ENCODE assay signal across 16 cellular contexts in genomic region chr3:550481-550880, GRCh38.
DNase-seq lines count a peak whose midpoint lies in the region; ATAC-seq, FAIRE-seq and TF ChIP-seq lines count a peak whose summit lies in the region.
"Had no signal": no experiment of that assay in that cellular context is flagged by ENCODE, and none has a peak within 500 bp of the region (broad histone marks: within the 10 kb centered on the region; RNA-seq: fewer than 3 reads in every experiment).

No MANE protein-coding gene starts in this region.

- no peaks in the 10 kb centered on the region for H3K4me1 Mint-ChIP-seq in effector memory CD8-positive, alpha-beta T cell (ENCODE audit: low read depth in 2 of 2)
- H3K4me1 Mint-ChIP-seq: CD8-positive, alpha-beta memory T cell; H9 had no signal

- H3K36me3 Mint-ChIP-seq in effector memory CD8-positive, alpha-beta T cell (ENCODE audit: insufficient read depth), result no peaks in the 10 kb centered on the region
- H3K36me3 Mint-ChIP-seq: CD8-positive, alpha-beta memory T cell had no signal

- FAIRE-seq in GM12892 (lab: Jason Lieb, UNC), result no peak
- FAIRE-seq: GM12891 had no signal

- no peaks in the 10 kb centered on the region for H3K27me3 Mint-ChIP-seq in effector memory CD8-positive, alpha-beta T cell

- DNase-seq in DMS 273 (lab: John Stamatoyannopoulos, UW; ENCODE audit: unreplicated experiment) (peak; percentile 89), NCI-H2171 (lab: John Stamatoyannopoulos, UW) (peak; percentile 43), NCI-H82 (lab: John Stamatoyannopoulos, UW) (peak; percentile 69), cerebellum (ENCODE audit: low spot score) (peak; percentile 50), GM12892 (ENCODE audit: insufficient read length) (no peak), SW 1271 (lab: John Stamatoyannopoulos, UW) (no peak)
- no peak for DNase-seq in effector memory CD8-positive, alpha-beta T cell
- no peak for DNase-seq in stimulated activated CD4-positive, alpha-beta T cell treated with anti-CD3 and anti-CD28 coated beads, Interleukin-2, amount 100 ng/mL, for 48 hours
- DNase-seq: 8988T; AML-193; Caco-2; CD8-positive, alpha-beta memory T cell; DMS79; GOT3; H9 had no signal

- TF ChIP-seq POLR2A in GM12892 (IDR thresholded peaks at IDR 0.05; ENCODE audit: low read depth, low read length), result no peak

- H3K9me3 Mint-ChIP-seq in effector memory CD8-positive, alpha-beta T cell, result peaks cover 6 to 24% of the 10 kb centered on the region in 2 donors
- H3K9me3 Mint-ChIP-seq: H9 had no signal

- H3K27ac Mint-ChIP-seq in effector memory CD8-positive, alpha-beta T cell, result no peak overlapping the region
- H3K27ac Mint-ChIP-seq: CD8-positive, alpha-beta memory T cell; H9 had no signal

- H3K4me3 Mint-ChIP-seq in effector memory CD8-positive, alpha-beta T cell, result no peak overlapping the region
- H3K4me3 Mint-ChIP-seq: CD8-positive, alpha-beta memory T cell; H9 had no signal

- no peak for ATAC-seq in effector memory CD8-positive, alpha-beta T cell (replicated peaks)

Comparison
In these comparisons a context has a peak if more than half of its experiments do, and no peak if none do; other contexts are left out.
1. DNase-seq: peak in DMS 273 (single experiment), NCI-H2171 (single experiment), NCI-H82 (single experiment) and cerebellum (single experiment); none in GM12892 (single experiment), effector memory CD8-positive, alpha-beta T cell (0 of 3), SW 1271 (0 of 2) and stimulated activated CD4-positive, alpha-beta T cell treated with anti-CD3 and anti-CD28 coated beads, Interleukin-2, amount 100 ng/mL, for 48 hours (0 of 2).